Comparison of ENCODE assay signal across 12 cellular contexts in the genomic region with DNA sequence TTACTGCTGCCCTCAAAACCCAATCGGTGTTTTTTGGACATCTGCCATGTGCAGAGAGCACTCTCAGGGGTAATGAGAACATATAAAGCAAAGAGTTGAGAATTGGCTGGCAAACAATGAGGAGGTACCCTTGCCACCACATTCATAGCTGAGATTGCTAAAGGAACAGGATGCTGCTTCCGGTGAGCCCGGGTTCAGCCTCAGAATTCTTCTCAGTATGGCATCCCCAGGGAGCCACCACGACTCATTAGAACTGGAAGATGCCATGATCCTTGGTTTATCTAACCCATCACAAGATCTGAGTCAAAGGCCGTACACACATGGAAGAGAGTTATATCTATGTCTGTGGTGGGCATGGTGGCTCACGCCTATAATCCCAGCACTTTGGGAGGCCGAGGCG.
DNase-seq lines count a peak whose midpoint lies in the region; ATAC-seq and TF ChIP-seq lines count a peak whose summit lies in the region.
"Had no signal": no experiment of that assay in that cellular context is flagged by ENCODE, and none has a peak within 500 bp of the region (broad histone marks: within the 10 kb centered on the region; RNA-seq: fewer than 3 reads in every experiment).

No MANE protein-coding gene starts in this region.

- peak overlapping the region; percentile 89 for H3K27ac Mint-ChIP-seq in activated T-cell treated with anti-CD3 and anti-CD28 coated beads, Interleukin-2, amount 50 U/mL, for 72 hours
- H3K27ac Mint-ChIP-seq in endodermal cell, result no peak overlapping the region

- no peak for ATAC-seq in activated T-cell treated with anti-CD3 and anti-CD28 coated beads, Interleukin-2, amount 50 U/mL, for 72 hours (replicated peaks in 1 of 2)
- ATAC-seq in activated T-cell treated with anti-CD3 and anti-CD28 coated beads, Interleukin-2, amount 50 U/mL, for 4 hours, result no peak
- no peak for ATAC-seq in HG03432 (IDR thresholded peaks at IDR 0.05; ENCODE audit: unreplicated experiment)

- H3K27me3 Mint-ChIP-seq in activated T-cell treated with anti-CD3 and anti-CD28 coated beads, Interleukin-2, amount 50 U/mL, for 72 hours (ENCODE audit: low read depth), result no peaks in the 10 kb centered on the region
- H3K27me3 Mint-ChIP-seq in activated T-cell treated with anti-CD3 and anti-CD28 coated beads, Interleukin-2, amount 50 U/mL, for 4 hours (ENCODE audit: low read depth), result no peaks in the 10 kb centered on the region
- H3K27me3 Mint-ChIP-seq in endodermal cell (ENCODE audit: insufficient read depth), result no peaks in the 10 kb centered on the region

- no peak for DNase-seq in activated T-cell treated with anti-CD3 and anti-CD28 coated beads, Interleukin-2, amount 50 U/mL, for 72 hours
- DNase-seq in activated T-cell treated with anti-CD3 and anti-CD28 coated beads, Interleukin-2, amount 50 U/mL, for 4 hours, result no peak
- peak; percentile 13 for DNase-seq in NCI-H748 treated with DMSO at 0.1 percent for 48 hours (lab: John Stamatoyannopoulos, UW)
- DNase-seq in epithelial cell of prostate (ENCODE audit: low read depth, low spot score), result no peak
- DNase-seq in testis, result no peak
- DNase-seq in activated gamma-delta T cell (lab: John Stamatoyannopoulos, UW), result no peak
- DNase-seq in endodermal cell, result no peak
- DNase-seq: AML-193, cortex of kidney, retina had no signal

- intact Hi-C loops in testis (cut with DNase I; ENCODE audit: low total_unique reads), result no loop called here

- H3K27ac ChIP-seq in epithelial cell of prostate (peak overlapping the region; percentile 90), testis (peak overlapping the region; percentile 8 to 38), endodermal cell (ENCODE audit: low read depth, low read length) (no peak overlapping the region)
- H3K27ac ChIP-seq: KMS-11 had no signal

- H3K27me3 ChIP-seq in testis (no peaks in the 10 kb centered on the region), endodermal cell (ENCODE audit: control insufficient read depth, insufficient read depth, low read length, poor library complexity, severe bottlenecking) (no peaks in the 10 kb centered on the region)

- 69 to 85% methylated on average over 8 of the region's 8 CpGs for WGBS in testis, 2 donors
- WGBS in endodermal cell (ENCODE audit: insufficient coverage in 1 of 2, insufficient read length in 1 of 2), 2 experiments, result 85 to 94% methylated on average over 4 to 8 of the region's 8 CpGs

- peak overlapping the region in 1 of 2 donors; percentile 53 for H3K4me3 Mint-ChIP-seq in activated T-cell treated with anti-CD3 and anti-CD28 coated beads, Interleukin-2, amount 50 U/mL, for 72 hours
- H3K4me3 Mint-ChIP-seq in activated T-cell treated with anti-CD3 and anti-CD28 coated beads, Interleukin-2, amount 50 U/mL, for 4 hours, result no peak overlapping the region
- H3K4me3 Mint-ChIP-seq in endodermal cell, result no peak overlapping the region

- H3K9me3 Mint-ChIP-seq in activated T-cell treated with anti-CD3 and anti-CD28 coated beads, Interleukin-2, amount 50 U/mL, for 72 hours, result peaks cover 0 to 4% of the 10 kb centered on the region in 2 donors
- no peaks in the 10 kb centered on the region for H3K9me3 Mint-ChIP-seq in activated T-cell treated with anti-CD3 and anti-CD28 coated beads, Interleukin-2, amount 50 U/mL, for 4 hours
- no peaks in the 10 kb centered on the region for H3K9me3 Mint-ChIP-seq in endodermal cell

- peaks cover 37 to 74% of the 10 kb centered on the region in 2 donors for H3K36me3 Mint-ChIP-seq in activated T-cell treated with anti-CD3 and anti-CD28 coated beads, Interleukin-2, amount 50 U/mL, for 72 hours (ENCODE audit: insufficient read depth in 2 of 2)
- H3K36me3 Mint-ChIP-seq in activated T-cell treated with anti-CD3 and anti-CD28 coated beads, Interleukin-2, amount 50 U/mL, for 4 hours (ENCODE audit: insufficient read depth), result peaks cover 83% of the 10 kb centered on the region
- H3K36me3 Mint-ChIP-seq in endodermal cell (ENCODE audit: low read depth), result no peaks in the 10 kb centered on the region

- no peak for TF ChIP-seq CTCF in testis (IDR thresholded peaks at IDR 0.05)
- TF ChIP-seq CTCF in endodermal cell (conservative IDR thresholded peaks at IDR 0.05), result no peak

- H3K9me3 ChIP-seq in testis, result no peaks in the 10 kb centered on the region
- no peaks in the 10 kb centered on the region for H3K9me3 ChIP-seq in endodermal cell (ENCODE audit: control insufficient read depth, low read length)

- no peak for TF ChIP-seq POLR2A in testis (IDR thresholded peaks at IDR 0.05)

- no peak overlapping the region for H3K9ac ChIP-seq in endodermal cell (ENCODE audit: extremely low read depth, low read length, poor library complexity, severe bottlenecking)
- H3K9ac ChIP-seq: KMS-11 had no signal

- H3K4me3 ChIP-seq in testis, result no peak overlapping the region
- H3K4me3 ChIP-seq in endodermal cell (ENCODE audit: low read length), result no peak overlapping the region

- H3K4me1 ChIP-seq in testis, result peaks cover 40% of the 10 kb centered on the region
- no peaks in the 10 kb centered on the region for H3K4me1 ChIP-seq in endodermal cell (ENCODE audit: control insufficient read depth, insufficient read depth, low read length)

- H3K4me1 Mint-ChIP-seq in activated T-cell treated with anti-CD3 and anti-CD28 coated beads, Interleukin-2, amount 50 U/mL, for 72 hours (ENCODE audit: low read depth), result peaks cover 82% of the 10 kb centered on the region
- peaks cover 81% of the 10 kb centered on the region for H3K4me1 Mint-ChIP-seq in activated T-cell treated with anti-CD3 and anti-CD28 coated beads, Interleukin-2, amount 50 U/mL, for 4 hours (ENCODE audit: low read depth)
- H3K4me1 Mint-ChIP-seq in endodermal cell, result no peaks in the 10 kb centered on the region

- peaks cover 4% of the 10 kb centered on the region for H3K36me3 ChIP-seq in testis (ENCODE audit: low read depth, missing control alignments)
- no peaks in the 10 kb centered on the region for H3K36me3 ChIP-seq in endodermal cell (ENCODE audit: control insufficient read depth, insufficient read depth, low read length)
